In genomic region chr13:27826379-27827353, GRCh38 we compare ENCODE assay signal across 1 cellular context.
TF ChIP-seq lines count a peak whose summit lies in the region.

No MANE protein-coding gene starts in this region.

TF ChIP-seq in GM23338, 12 proteins besides CTCF, POLR2A, EP300 and RAD21 (continued from another document):
- TF ChIP-seq CREB1 (CRISPR knock-in tag; IDR thresholded peaks at IDR 0.05; ENCODE audit: low read depth), result no peak
- TF ChIP-seq, protein P1, sequence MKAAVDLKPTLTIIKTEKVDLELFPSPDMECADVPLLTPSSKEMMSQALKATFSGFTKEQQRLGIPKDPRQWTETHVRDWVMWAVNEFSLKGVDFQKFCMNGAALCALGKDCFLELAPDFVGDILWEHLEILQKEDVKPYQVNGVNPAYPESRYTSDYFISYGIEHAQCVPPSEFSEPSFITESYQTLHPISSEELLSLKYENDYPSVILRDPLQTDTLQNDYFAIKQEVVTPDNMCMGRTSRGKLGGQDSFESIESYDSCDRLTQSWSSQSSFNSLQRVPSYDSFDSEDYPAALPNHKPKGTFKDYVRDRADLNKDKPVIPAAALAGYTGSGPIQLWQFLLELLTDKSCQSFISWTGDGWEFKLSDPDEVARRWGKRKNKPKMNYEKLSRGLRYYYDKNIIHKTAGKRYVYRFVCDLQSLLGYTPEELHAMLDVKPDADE (IDR thresholded peaks at IDR 0.05), result no peak
- TF ChIP-seq REST (IDR thresholded peaks at IDR 0.05; ENCODE audit: unreplicated experiment), result no peak
- no peak for TF ChIP-seq EZH2 (IDR thresholded peaks at IDR 0.05; ENCODE audit: low read depth, unreplicated experiment)
- no peak for TF ChIP-seq STAT1 (IDR thresholded peaks at IDR 0.05; ENCODE audit: unreplicated experiment)
- no peak for TF ChIP-seq POLR2AphosphoS5 (IDR thresholded peaks at IDR 0.05; ENCODE audit: low read depth)
